Comparison of ENCODE assay signal across 8 cellular contexts in the genomic region with DNA sequence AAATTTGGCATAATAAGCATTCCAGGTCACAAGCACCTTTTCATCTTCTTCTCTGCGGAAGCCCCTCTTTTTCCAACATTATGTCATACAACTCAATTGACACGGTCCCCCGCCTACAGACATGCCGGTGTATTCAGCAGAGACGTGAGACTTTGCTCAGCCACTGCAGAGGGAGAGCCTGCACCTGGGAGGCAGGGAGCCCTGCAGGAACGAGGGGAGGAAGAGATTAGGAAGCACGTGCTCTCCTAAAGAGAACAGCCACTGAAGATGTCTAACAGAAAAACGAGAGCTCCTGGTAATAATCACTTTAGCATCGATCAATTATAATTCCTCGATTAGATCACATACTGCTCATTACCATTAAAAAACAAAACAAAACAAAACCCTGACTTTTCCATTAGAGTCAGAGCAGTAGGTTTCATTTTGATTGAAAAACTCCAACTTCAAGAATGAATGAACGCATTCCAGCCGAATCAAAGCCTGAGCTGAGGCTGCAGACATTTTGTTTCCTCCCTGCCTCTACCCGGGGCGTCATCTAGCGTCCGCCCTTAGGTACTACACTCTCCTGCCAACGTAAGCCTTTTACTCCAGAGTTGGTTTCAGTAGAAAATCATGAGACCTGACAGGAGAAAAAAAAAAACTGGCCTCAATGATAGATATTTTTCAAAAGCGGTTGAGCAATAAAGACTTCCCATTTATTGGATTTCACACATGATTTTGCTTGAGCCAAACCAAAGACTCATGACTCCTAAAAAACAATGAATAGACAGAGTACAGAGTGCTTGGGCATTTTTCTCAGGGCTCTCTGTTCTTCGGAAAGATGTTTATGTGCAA.
A peak's percentile ranks its signal among the peaks of the same experiment; 100 is the strongest.
DNase-seq lines count a peak whose midpoint lies in the region; ATAC-seq and TF ChIP-seq lines count a peak whose summit lies in the region.

No MANE protein-coding gene starts in this region.

- H3F3A ChIP-seq in GM23248 (ENCODE audit: insufficient read depth): peaks cover 13% of the 10 kb centered on the region

- H3K36me3 ChIP-seq in CD8-positive, alpha-beta memory T cell (ENCODE audit: insufficient read depth, low read length): no peaks in the 10 kb centered on the region
- H3K36me3 ChIP-seq in GM23248 (ENCODE audit: low read depth) (no peaks in the 10 kb centered on the region), adipocyte (ENCODE audit: control insufficient read depth, insufficient read depth, low read length, severe bottlenecking) (no peaks in the 10 kb centered on the region), heart right ventricle (no peaks in the 10 kb centered on the region), uterus (no peaks in the 10 kb centered on the region)

- H4K20me1 ChIP-seq in GM23248 (ENCODE audit: insufficient read depth): no peaks in the 10 kb centered on the region

- POLR2A ChIA-PET in CD8-positive, alpha-beta memory T cell (lab: Charles Lee): interaction anchor here (0.8 to 1.5 kb wide), 3 partner anchors 175 to 342 kb away, joined by 3 to 4 read pairs (median 4); no protein-coding TSS in a partner anchor
- POLR2A ChIA-PET in T-cell (lab: Charles Lee): interaction anchor here in 1 of 2 donors (0.5 to 1.0 kb wide), 4 partner anchors 177 to 378 kb away, joined by 3 to 9 read pairs (median 5); no protein-coding TSS in a partner anchor

- H3K4me3 ChIP-seq in CD8-positive, alpha-beta memory T cell (ENCODE audit: low read length): no peak overlapping the region
- peak overlapping the region; percentile 47 for H3K4me3 ChIP-seq in GM23248
- peak overlapping the region; percentile 68 for H3K4me3 ChIP-seq in adipocyte (ENCODE audit: low read length)
- peak overlapping the region in 5 of 10 donors; percentile 1 to 17 (median 8) for H3K4me3 ChIP-seq in heart right ventricle
- no peak overlapping the region for H3K4me3 ChIP-seq in uterus

- H3K36me3 Mint-ChIP-seq in CD8-positive, alpha-beta memory T cell: peaks cover 0 to 1% (median 0%) of the 10 kb centered on the region in 3 donors
- no peaks in the 10 kb centered on the region for H3K36me3 Mint-ChIP-seq in T-cell

- peak overlapping the region in 5 of 8 donors; percentile 42 to 78 (median 57) for H3K27ac Mint-ChIP-seq in CD8-positive, alpha-beta memory T cell
- H3K27ac Mint-ChIP-seq in T-cell: no peak overlapping the region

- 0 out of 2 replicates have a peak, but pooled peaks cover 10% of the 10 kb centered on the region for H3K79me2 ChIP-seq in GM23248 (ENCODE audit: insufficient read depth)

- no peaks in the 10 kb centered on the region for H3K9me3 Mint-ChIP-seq in CD8-positive, alpha-beta memory T cell
- H3K9me3 Mint-ChIP-seq in T-cell: no peaks in the 10 kb centered on the region

- no peaks in the 10 kb centered on the region for H3K27me3 ChIP-seq in CD8-positive, alpha-beta memory T cell (ENCODE audit: insufficient read depth, low read length, poor library complexity, severe bottlenecking)
- H3K27me3 ChIP-seq in GM23248 (replicated peaks; ENCODE audit: insufficient read depth) (no peaks in the 10 kb centered on the region), adipocyte (replicated peaks; ENCODE audit: control insufficient read depth, insufficient read depth, low read length) (no peaks in the 10 kb centered on the region), heart right ventricle (peaks cover 0 to 9% (median 0%) of the 10 kb centered on the region in 7 donors), uterus (no peaks in the 10 kb centered on the region)

- no peaks in the 10 kb centered on the region for H3K9me2 ChIP-seq in GM23248 (ENCODE audit: insufficient read depth)

- in situ Hi-C loops in GM23248 (cut with MboI): loop anchor here (10.0 to 25.0 kb wide), 3 partner anchors 176 to 598 kb away; no protein-coding TSS in a partner anchor

- peak; percentile 63 to 85 (median 74) for DNase-seq in CD8-positive, alpha-beta memory T cell
- peak; percentile 92 for DNase-seq in GM23248
- DNase-seq in NCI-H1105 treated with DMSO at 0.1 percent for 48 hours (lab: John Stamatoyannopoulos, UW): peak; percentile 64
- peak; percentile 53 to 83 (median 75) for DNase-seq in T-cell
- DNase-seq in adipocyte (ENCODE audit: low read depth): peak; percentile 97
- DNase-seq in heart right ventricle: peak; percentile 77 to 78
- DNase-seq in putamen (ENCODE audit: low spot score): peak; percentile 87
- DNase-seq in uterus: peak; percentile 86 to 89

- peak overlapping the region; percentile 57 to 94 (median 85) for H3K4me3 Mint-ChIP-seq in CD8-positive, alpha-beta memory T cell
- H3K4me3 Mint-ChIP-seq in T-cell: peak overlapping the region; percentile 47 to 80 (median 79)

- no peak overlapping the region for H3K27ac ChIP-seq in CD8-positive, alpha-beta memory T cell (ENCODE audit: low read depth, low read length)
- H3K27ac ChIP-seq in GM23248 (peak overlapping the region; percentile 57), heart right ventricle (no peak overlapping the region), uterus (peak overlapping the region; percentile 89 to 91)

- no peak for TF ChIP-seq POLR2A in uterus (IDR thresholded peaks at IDR 0.05)

- peaks cover 12% of the 10 kb centered on the region for H3K4me1 ChIP-seq in CD8-positive, alpha-beta memory T cell (ENCODE audit: insufficient read depth, low read length)
- H3K4me1 ChIP-seq in GM23248 (ENCODE audit: insufficient read depth): peaks cover 32% of the 10 kb centered on the region
- peaks cover 24% of the 10 kb centered on the region for H3K4me1 ChIP-seq in adipocyte (ENCODE audit: control insufficient read depth, insufficient read depth, low read length)
- H3K4me1 ChIP-seq in heart right ventricle: peaks cover 0 to 30% (median 21%) of the 10 kb centered on the region in 9 donors
- H3K4me1 ChIP-seq in uterus: peaks cover 0 to 5% of the 10 kb centered on the region in 2 donors

- H3K9me3 ChIP-seq in CD8-positive, alpha-beta memory T cell (ENCODE audit: low read length): no peaks in the 10 kb centered on the region
- H3K9me3 ChIP-seq in GM23248 (ENCODE audit: low read depth) (no peaks in the 10 kb centered on the region), adipocyte (ENCODE audit: control insufficient read depth, low read length) (no peaks in the 10 kb centered on the region), heart right ventricle (no peaks in the 10 kb centered on the region), uterus (no peaks in the 10 kb centered on the region)

- WGBS in GM23248 (ENCODE audit: low coverage in 1 of 2, low lambda C conversion rate in 2 of 2, missing lambda C conversion rate in 2 of 2), 2 experiments: 16 to 17% methylated on average over 19 of the region's 19 CpGs
- WGBS in heart right ventricle, 2 donors: 24 to 28% methylated on average over 19 of the region's 19 CpGs

- peaks cover 0 to 3% of the 10 kb centered on the region in 2 donors for H3K27me3 Mint-ChIP-seq in CD8-positive, alpha-beta memory T cell
- no peaks in the 10 kb centered on the region for H3K27me3 Mint-ChIP-seq in T-cell

- peaks cover 13 to 26% (median 22%) of the 10 kb centered on the region in 3 donors for H3K4me1 Mint-ChIP-seq in CD8-positive, alpha-beta memory T cell
- H3K4me1 Mint-ChIP-seq in T-cell: peaks cover 15 to 26% (median 24%) of the 10 kb centered on the region in 3 donors

- H3K9ac ChIP-seq in GM23248: peak overlapping the region; percentile 73; the same call in 1 of the 2 replicates
- peak overlapping the region; percentile 10 for H3K9ac ChIP-seq in adipocyte (ENCODE audit: low read length)

- intact Hi-C loops in heart right ventricle (cut with DNase I) (loop anchor here (1.0 to 5.0 kb wide), 11 partner anchors 262 to 606 kb away; partner anchors contain the start of gene UBL3 (in 1 of the 10)), uterus (cut with DNase I; ENCODE audit: low total_unique reads) (loop anchor here (5.0 to 10.0 kb wide), 4 partner anchors 266 to 598 kb away; partner anchors contain the start of gene SLC7A1)

- CTCF ChIA-PET in CD8-positive, alpha-beta memory T cell (lab: Charles Lee): interaction anchor here (0.8 to 10.2 kb wide), 29 partner anchors 10 to 605 kb away, joined by 3 to 193 read pairs (median 3); partner anchors contain the start of gene UBL3
- CTCF ChIA-PET in T-cell (lab: Charles Lee): interaction anchor here (0.6 to 10.1 kb wide), 29 partner anchors 9 to 605 kb away, joined by 3 to 352 read pairs (median 4); partner anchors contain the start of gene UBL3 (in 1 of the 2)

- H3K4me2 ChIP-seq in GM23248 (ENCODE audit: unreplicated experiment): peak overlapping the region; percentile 49

- peak; percentile 92 to 99 (median 98) for TF ChIP-seq CTCF in heart right ventricle (IDR thresholded peaks at IDR 0.05)
- TF ChIP-seq CTCF in uterus (IDR thresholded peaks at IDR 0.05): peak; percentile 93 to 98 (median 98)

- H2AFZ ChIP-seq in GM23248: peak overlapping the region; percentile 47

- ATAC-seq in T-cell (replicated peaks in 1 of 4): peak; percentile 45 to 68 (median 56)
- peak in 7 of 8 donors; percentile 50 to 84 (median 77) for ATAC-seq in heart right ventricle

Comparison
In these comparisons a context has a peak if more than half of its experiments do, and no peak if none do; other contexts are left out.
1. H3K27ac ChIP-seq: peak in GM23248 (single experiment) and uterus (2 of 2); none in CD8-positive, alpha-beta memory T cell (single experiment) and heart right ventricle (0 of 10).
2. H3K4me3 ChIP-seq: peak in GM23248 (single experiment) and adipocyte (single experiment); none in CD8-positive, alpha-beta memory T cell (single experiment) and uterus (0 of 2).
3. H3K27ac Mint-ChIP-seq: peak in CD8-positive, alpha-beta memory T cell (5 of 8); none in T-cell (0 of 2).
4. Peak in every context shown above with its lines, with median percentiles within 50 percentile points of each other: DNase-seq.